ENCODE assay signal across 2 cellular contexts in the genomic region with DNA sequence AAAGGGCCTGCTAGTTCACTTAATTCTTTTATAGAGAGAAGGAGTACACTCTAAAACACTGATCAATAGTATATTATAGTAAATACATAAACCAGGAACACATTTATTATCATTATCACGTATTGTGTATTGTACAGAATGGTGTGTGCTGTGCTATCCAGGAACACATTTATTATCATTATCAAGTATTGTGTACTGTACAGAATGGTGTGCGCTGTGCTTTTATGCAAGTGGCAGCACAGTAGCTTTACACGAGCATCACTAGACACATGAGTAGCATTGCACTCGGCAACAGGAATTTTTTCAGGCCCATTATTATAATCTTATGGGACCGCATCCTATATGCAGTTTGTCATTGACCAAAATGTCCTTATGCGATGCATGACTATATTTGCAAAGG.
TF ChIP-seq lines count a peak whose summit lies in the region.

No MANE protein-coding gene starts in this region.

TF ChIP-seq in IMR-90, 13 proteins besides CTCF, POLR2A, EP300 and RAD21:
- TF ChIP-seq FOS (IDR thresholded peaks at IDR 0.05; ENCODE audit: low read depth, low read length) (no peak), SMC3 (IDR thresholded peaks at IDR 0.05; ENCODE audit: low read depth, low read length) (no peak), RFX5 (IDR thresholded peaks at IDR 0.05; ENCODE audit: low read depth, low read length) (no peak), BHLHE40 (IDR thresholded peaks at IDR 0.05; ENCODE audit: low read depth, low read length) (no peak), RCOR1 (IDR thresholded peaks at IDR 0.05; ENCODE audit: insufficient replicate concordance, low read length) (no peak), MAZ (IDR thresholded peaks at IDR 0.05; ENCODE audit: borderline replicate concordance, low read depth, low read length) (no peak), CHD1 (IDR thresholded peaks at IDR 0.05; ENCODE audit: low read depth, low read length) (no peak)

TF ChIP-seq in neural cell, 6 proteins besides CTCF, POLR2A, EP300 and RAD21:
- TF ChIP-seq MXI1 (conservative IDR thresholded peaks at IDR 0.05; ENCODE audit: poor library complexity, severe bottlenecking) = no peak
- TF ChIP-seq POLR2AphosphoS5 (IDR thresholded peaks at IDR 0.05) = peak; percentile 18
- no peak for TF ChIP-seq TAF1 (IDR thresholded peaks at IDR 0.05; ENCODE audit: low read depth)
TF ChIP-seq in neural cell: peak in this region for 1.
